ENCODE assay signal across 3 cellular contexts in the genomic region with DNA sequence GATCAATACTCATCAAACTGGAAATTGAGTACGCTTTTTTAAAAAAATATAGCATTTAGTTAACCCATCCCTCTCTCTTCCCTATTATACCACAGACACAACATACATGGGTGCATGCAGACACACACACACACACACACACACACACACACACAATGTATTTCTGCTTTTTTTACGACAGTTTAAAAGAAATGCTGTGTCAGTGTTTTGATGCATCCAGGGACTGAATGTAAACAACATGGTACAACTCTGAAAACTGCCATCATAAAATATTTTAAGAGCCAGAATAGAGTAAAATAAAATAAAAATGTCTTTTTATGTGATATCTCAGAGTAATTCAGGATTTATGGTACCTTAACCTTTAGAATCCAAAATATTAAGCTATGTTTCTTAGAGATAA.
TF ChIP-seq lines count a peak whose summit lies in the region.

No MANE protein-coding gene starts in this region.

TF ChIP-seq in A549, 52 proteins besides CTCF, POLR2A, EP300 and RAD21:
- TF ChIP-seq POLR2AphosphoS2 (conservative IDR thresholded peaks at IDR 0.05; ENCODE audit: low read length) (no peak), SMC3 (IDR thresholded peaks at IDR 0.05) (no peak), JUN (IDR thresholded peaks at IDR 0.05) (no peak), ZFP36 (IDR thresholded peaks at IDR 0.05; ENCODE audit: borderline replicate concordance, partially characterized antibody) (no peak), MAFK (IDR thresholded peaks at IDR 0.05; ENCODE audit: partially characterized antibody) (peak; percentile 48)
TF ChIP-seq in A549: peak in this region for 1.

TF ChIP-seq in IMR-90, 13 proteins besides CTCF, POLR2A, EP300 and RAD21:
- TF ChIP-seq MAFK (IDR thresholded peaks at IDR 0.05; ENCODE audit: low read depth, low read length) (peak; percentile 26; the same call in 1 of the 2 replicates), MXI1 (IDR thresholded peaks at IDR 0.05; ENCODE audit: borderline replicate concordance, low read depth, low read length) (no peak)

TF ChIP-seq in K562, 482 proteins besides CTCF, POLR2A, EP300 and RAD21:
- TF ChIP-seq MAFG (tag; conservative IDR thresholded peaks at IDR 0.05) (0 out of 2 replicates have a peak, but pooled peaks have one; percentile 10), ATF1 (CRISPR knock-in tag; IDR thresholded peaks at IDR 0.05) (no peak), ATF1 (tag; IDR thresholded peaks at IDR 0.05) (no peak)
